ENCODE assay signal across 1 cellular context in the genomic region with DNA sequence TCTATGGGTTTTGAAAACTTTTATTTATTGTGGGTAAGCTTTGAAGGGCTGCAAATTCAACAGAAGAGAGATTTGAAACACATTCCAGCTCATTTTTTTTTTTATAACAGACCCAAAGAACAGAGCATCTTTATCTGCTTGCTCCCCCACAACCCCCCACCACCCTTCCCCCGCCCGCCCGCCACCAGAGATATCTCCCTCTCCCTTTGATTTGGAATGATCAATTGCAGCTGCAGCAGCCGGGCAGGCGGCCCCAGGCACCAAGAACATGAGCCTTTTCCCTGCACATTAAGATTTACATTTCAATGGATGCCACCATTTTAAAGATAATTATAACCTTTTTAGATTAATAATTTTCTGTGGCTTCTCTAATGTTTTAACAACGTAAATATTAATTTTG.
TF ChIP-seq lines count a peak whose summit lies in the region.

No MANE protein-coding gene starts in this region.

TF ChIP-seq in GM23338, 12 proteins besides CTCF, POLR2A, EP300 and RAD21:
- TF ChIP-seq ZNF462 (CRISPR knock-in tag; IDR thresholded peaks at IDR 0.05) (no peak), POLR2AphosphoS5 (IDR thresholded peaks at IDR 0.05; ENCODE audit: low read depth) (no peak), JUNB (IDR thresholded peaks at IDR 0.05; ENCODE audit: unreplicated experiment) (no peak), EZH2 (IDR thresholded peaks at IDR 0.05; ENCODE audit: low read depth, unreplicated experiment) (no peak), ZNF114 (CRISPR knock-in tag; IDR thresholded peaks at IDR 0.05) (no peak), STAT1 (IDR thresholded peaks at IDR 0.05; ENCODE audit: unreplicated experiment) (no peak), REST (IDR thresholded peaks at IDR 0.05; ENCODE audit: unreplicated experiment) (no peak), CREB1 (CRISPR knock-in tag; IDR thresholded peaks at IDR 0.05; ENCODE audit: low read depth) (no peak), ETS1 (IDR thresholded peaks at IDR 0.05) (no peak), EZH2phosphoT487 (IDR thresholded peaks at IDR 0.05; ENCODE audit: unreplicated experiment) (no peak)
